In genomic region chr17:64975318-64976087, GRCh38 we compare ENCODE assay signal across 8 cellular contexts. TPM values are rescaled to one million over a fixed set of nuclear protein-coding genes. Genes with fewer than 3 reads are reported as not detected.
DNase-seq lines count a peak whose midpoint lies in the region; ATAC-seq lines count a peak whose summit lies in the region.

No MANE protein-coding gene starts in this region.

- peak; percentile 78 for ATAC-seq in GM21367 (IDR thresholded peaks at IDR 0.05; ENCODE audit: unreplicated experiment)
- peak; percentile 72 for ATAC-seq in memory B cell (ENCODE audit: low read depth)

- peak overlapping the region; percentile 88 for H3K4me3 Mint-ChIP-seq in memory B cell

- DNase-seq in COR-L47 (lab: John Stamatoyannopoulos, UW) (peak; percentile 90), HT-29 (ENCODE audit: low spot score) (peak; percentile 97), NK-92 (lab: John Stamatoyannopoulos, UW; ENCODE audit: unreplicated experiment) (peak; percentile 74), memory B cell (ENCODE audit: low spot score in 2 of 2) (peak; percentile 98)
- DNase-seq in activated CD8-positive, alpha-beta memory T cell treated with anti-CD3 and anti-CD28 coated beads for 24 hours = peak; percentile 99
- peak; percentile 92 for DNase-seq in effector CD4-positive, alpha-beta T cell
- peak; percentile 97 for DNase-seq in stimulated activated CD8-positive, alpha-beta memory T cell treated with anti-CD3 and anti-CD28 coated beads, Interleukin-12 subunit alpha, Interleukin-12 subunit beta, amount 100 ng/mL, for 1 hour (ENCODE audit: low read depth)

- no peaks in the 10 kb centered on the region for H3K27me3 Mint-ChIP-seq in memory B cell

- peak overlapping the region; percentile 96 for H3K27ac Mint-ChIP-seq in memory B cell

- H3K4me1 Mint-ChIP-seq in memory B cell = peaks cover 21% of the 10 kb centered on the region

- peaks cover 1% of the 10 kb centered on the region for H3K9me3 Mint-ChIP-seq in memory B cell

- no peaks in the 10 kb centered on the region for H3K36me3 Mint-ChIP-seq in memory B cell

RNA-seq across cellular contexts. Expression of gene LRRC37A3, which starts 56.2 kb away (rescaled TPM):
- total RNA-seq in HT-29 (2014; rRNA removed; shearing (Covaris generic)) = 0.86 and 5.5 TPM in 2 replicates

Comparison
In these comparisons a context has a peak if more than half of its experiments do, and no peak if none do; other contexts are left out.
1. Peak in every context shown above with its lines: DNase-seq and ATAC-seq.